ENCODE assay signal across 23 cellular contexts in the genomic region with DNA sequence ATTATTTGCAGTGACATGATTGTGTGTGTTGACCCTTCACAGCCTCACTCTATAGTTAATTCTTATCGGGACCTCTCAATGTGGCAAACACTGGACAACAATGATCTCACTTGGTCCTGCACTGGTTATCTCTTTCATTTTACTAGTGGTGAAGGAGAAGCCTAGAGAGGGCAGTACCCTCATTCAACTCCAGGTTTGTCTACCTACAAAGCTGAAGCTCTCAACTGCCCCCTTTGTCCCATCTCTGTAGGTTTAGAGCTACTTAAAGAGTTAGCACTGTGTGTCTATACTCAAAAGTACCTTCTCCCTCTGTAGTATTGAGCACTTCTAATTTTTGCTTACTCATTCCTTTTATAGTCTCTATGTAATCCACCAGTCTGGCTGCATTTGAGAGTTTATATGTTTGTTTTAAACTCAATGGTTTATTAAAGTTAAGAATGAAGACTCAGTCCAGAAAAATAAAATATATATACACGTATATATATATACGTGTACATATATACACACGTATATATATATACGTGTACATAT.
"Had no signal": no experiment of that assay in that cellular context is flagged by ENCODE, and none has a peak within 500 bp of the region (broad histone marks: within the 10 kb centered on the region; RNA-seq: fewer than 3 reads in every experiment).

No MANE protein-coding gene starts in this region.

- H3K27ac Mint-ChIP-seq: activated CD4-positive, alpha-beta memory T cell treated with anti-CD3 and anti-CD28 coated beads for 36 hours; activated CD4-positive, alpha-beta T cell treated with anti-CD3 and anti-CD28 coated beads, Interleukin-2, amount 10 ng/mL, durations not matched to agents 7 days and 5 days; activated naive CD4-positive, alpha-beta T cell treated with anti-CD3 and anti-CD28 coated beads for 36 hours; activated naive CD8-positive, alpha-beta T cell; brain had no signal

- H3K4me1 Mint-ChIP-seq: activated CD4-positive, alpha-beta T cell treated with anti-CD3 and anti-CD28 coated beads, Interleukin-2, amount 10 ng/mL, durations not matched to agents 7 days and 5 days had no signal

- H3K4me3 Mint-ChIP-seq: activated CD4-positive, alpha-beta memory T cell treated with anti-CD3 and anti-CD28 coated beads for 36 hours; activated CD4-positive, alpha-beta T cell treated with anti-CD3 and anti-CD28 coated beads, Interleukin-2, amount 10 ng/mL, durations not matched to agents 7 days and 5 days; activated naive CD4-positive, alpha-beta T cell treated with anti-CD3 and anti-CD28 coated beads for 36 hours; activated naive CD8-positive, alpha-beta T cell; activated T-cell treated with anti-CD3 and anti-CD28 coated beads, Interleukin-2, amount 50 U/mL, for 4 hours; brain had no signal

- H3K9me3 Mint-ChIP-seq: activated CD4-positive, alpha-beta memory T cell treated with anti-CD3 and anti-CD28 coated beads for 36 hours; activated CD4-positive, alpha-beta T cell treated with anti-CD3 and anti-CD28 coated beads, Interleukin-2, amount 10 ng/mL, durations not matched to agents 7 days and 5 days; activated naive CD4-positive, alpha-beta T cell treated with anti-CD3 and anti-CD28 coated beads for 36 hours; activated T-cell treated with anti-CD3 and anti-CD28 coated beads, Interleukin-2, amount 50 U/mL, for 4 hours; brain had no signal

- H3K36me3 Mint-ChIP-seq: activated CD4-positive, alpha-beta memory T cell treated with anti-CD3 and anti-CD28 coated beads for 36 hours; activated naive CD8-positive, alpha-beta T cell; brain had no signal

- H3K27me3 Mint-ChIP-seq: activated CD4-positive, alpha-beta memory T cell treated with anti-CD3 and anti-CD28 coated beads for 36 hours; activated CD4-positive, alpha-beta T cell treated with anti-CD3 and anti-CD28 coated beads, Interleukin-2, amount 10 ng/mL, durations not matched to agents 7 days and 5 days; activated naive CD8-positive, alpha-beta T cell; brain had no signal

- DNase-seq: activated CD4-positive, alpha-beta memory T cell treated with anti-CD3 and anti-CD28 coated beads for 36 hours; activated CD4-positive, alpha-beta T cell treated with anti-CD3 and anti-CD28 coated beads, Interleukin-2, amount 10 ng/mL, durations not matched to agents 7 days and 5 days; activated CD4-positive, CD25-positive, alpha-beta regulatory T cell; activated CD8-positive, alpha-beta memory T cell treated with anti-CD3 and anti-CD28 coated beads for 24 hours; activated gamma-delta T cell; activated naive CD4-positive, alpha-beta T cell treated with anti-CD3 and anti-CD28 coated beads for 36 hours; activated T-cell treated with anti-CD3 and anti-CD28 coated beads, Interleukin-2, amount 50 U/mL, for 4 hours; amygdala; KG1; NCI-H1092; NCI-H1417; NCI-H1930; NCI-H2171; NCI-H2227 treated with DMSO at 0.1 percent for 48 hours; NCI-H446 treated with DMSO at 0.1 percent for 48 hours; NCI-H526; NCI-H774; SIG-M5; T-helper 2 cell; T1000 had no signal

- ATAC-seq: activated T-cell treated with anti-CD3 and anti-CD28 coated beads, Interleukin-2, amount 50 U/mL, for 4 hours had no signal

- H3K27ac ChIP-seq: VCaP had no signal
